In genomic region chr4:52684896-52685295, GRCh38 we compare ENCODE assay signal across 25 cellular contexts.
"Had no signal": no experiment of that assay in that cellular context is flagged by ENCODE, and none has a peak within 500 bp of the region (broad histone marks: within the 10 kb centered on the region; RNA-seq: fewer than 3 reads in every experiment).

No MANE protein-coding gene starts in this region.

- ATAC-seq: activated CD4-positive, CD25-positive, alpha-beta regulatory T cell treated with anti-CD3 and anti-CD28 coated beads, Interleukin-2, amount 50 U/mL, for 24 hours; activated naive CD8-positive, alpha-beta T cell treated with anti-CD3 and anti-CD28 coated beads, Interleukin-2, amount 50 U/mL, for 24 hours; activated T-cell treated with anti-CD3 and anti-CD28 coated beads, Interleukin-2, amount 50 U/mL, for 72 hours; gastroesophageal sphincter; left ventricle myocardium superior; natural killer cell; stimulated activated naive B cell treated with anti-CD40 and anti-IgM and Interleukin-4, amounts not matched to agents 10 μg/mL and 1 μg/mL and 100 μg/mL, for 72 hours had no signal

- DNase-seq: activated CD4-positive, alpha-beta memory T cell treated with anti-CD3 and anti-CD28 coated beads, Interleukin-2, amount 10 ng/mL, durations not matched to agents 7 days and 5 days; activated CD4-positive, alpha-beta T cell treated with anti-CD3 and anti-CD28 coated beads, Interleukin-2, amount 10 ng/mL, durations not matched to agents 24 days and 14 days; activated gamma-delta T cell; activated naive CD4-positive, alpha-beta T cell treated with anti-CD3 and anti-CD28 coated beads, Interleukin-2, amount 50 U/mL, for 16 hours; activated naive CD8-positive, alpha-beta T cell treated with anti-CD3 and anti-CD28 coated beads, Interleukin-2, amount 50 U/mL, for 24 hours; activated T-cell treated with anti-CD3 and anti-CD28 coated beads, Interleukin-2, amount 50 U/mL, for 72 hours; cerebellar nuclear complex; endodermal cell; esophagus squamous epithelium; head of caudate nucleus; hypothalamus; left ventricle myocardium superior; mammary epithelial cell; midbrain; natural killer cell; retina; sigmoid colon; stimulated activated CD4-positive, alpha-beta T cell treated with anti-CD3 and anti-CD28 coated beads, Interleukin-15, amount 100 ng/mL, for 24 hours; stimulated activated CD4-positive, alpha-beta T cell treated with anti-CD3 and anti-CD28 coated beads, Interleukin-2, amount 100 ng/mL, for 48 hours; stimulated activated CD8-positive, alpha-beta memory T cell treated with anti-CD3 and anti-CD28 coated beads, Interleukin-4, amount 100 ng/mL, for 48 hours; stimulated activated naive B cell treated with anti-CD40 and anti-IgM and Interleukin-4, amounts not matched to agents 10 μg/mL and 1 μg/mL and 100 μg/mL, for 72 hours; transverse colon; uterus had no signal
